In genomic region chr10:122565766-122566206, GRCh38 we compare ENCODE assay signal across 8 cellular contexts. TPM values are rescaled to one million over a fixed set of nuclear protein-coding genes. Genes with fewer than 3 reads are reported as not detected.
A peak's percentile ranks its signal among the peaks of the same experiment; 100 is the strongest.
DNase-seq lines count a peak whose midpoint lies in the region; ATAC-seq and TF ChIP-seq lines count a peak whose summit lies in the region.

No MANE protein-coding gene starts in this region.

- no peaks in the 10 kb centered on the region for H3K36me3 Mint-ChIP-seq in endothelial cell (ENCODE audit: low read depth, unreplicated experiment)

- ATAC-seq in mucosa of descending colon (peak; percentile 77), GM21723 (IDR thresholded peaks at IDR 0.05; ENCODE audit: unreplicated experiment) (no peak)

- peaks cover 6% of the 10 kb centered on the region for H3K27me3 Mint-ChIP-seq in endothelial cell (ENCODE audit: unreplicated experiment)

- H3K9me3 ChIP-seq in HAP-1 (no peaks in the 10 kb centered on the region), mucosa of descending colon (no peaks in the 10 kb centered on the region)

- no peaks in the 10 kb centered on the region for H3K36me3 ChIP-seq in HAP-1 (replicated peaks)
- no peaks in the 10 kb centered on the region for H3K36me3 ChIP-seq in mucosa of descending colon (ENCODE audit: low read depth)

- H3K27ac Mint-ChIP-seq in endothelial cell (ENCODE audit: unreplicated experiment) = no peak overlapping the region

- H3K9me3 Mint-ChIP-seq in endothelial cell (ENCODE audit: unreplicated experiment) = no peaks in the 10 kb centered on the region

- peaks cover 39% of the 10 kb centered on the region for H3K27me3 ChIP-seq in HAP-1 (ENCODE audit: low read depth)

- H3K4me3 ChIP-seq in AG10803 (ENCODE audit: low read length) = peak overlapping the region; percentile 46
- H3K4me3 ChIP-seq in HAP-1 = no peak overlapping the region
- H3K4me3 ChIP-seq in mucosa of descending colon = no peak overlapping the region

- intact Hi-C loops in mucosa of descending colon (cut with DNase I, micrococcal nuclease) = loop anchor here (5.0 to 10.0 kb wide), 3 partner anchors 38 to 268 kb away; partner anchors contain the start of gene ARMS2 (in 1 of the 2)

- peak; percentile 96 for TF ChIP-seq CTCF in AG10803 (conservative IDR thresholded peaks at IDR 0.05; ENCODE audit: low read length)
- peak; percentile 78 for TF ChIP-seq CTCF in endothelial cell (IDR thresholded peaks at IDR 0.05; ENCODE audit: unreplicated experiment)
- TF ChIP-seq CTCF in mucosa of descending colon (IDR thresholded peaks at IDR 0.05) = peak; percentile 72

- in situ Hi-C loops in HAP-1 (cut with MboI; ENCODE audit: low sequenced_read_pairs) = loop anchor here (5.0 kb wide), 2 partner anchors 128 to 268 kb away; no protein-coding TSS in a partner anchor

- H3K4me1 ChIP-seq in HAP-1 = no peaks in the 10 kb centered on the region
- H3K4me1 ChIP-seq in mucosa of descending colon (ENCODE audit: low read depth) = no peaks in the 10 kb centered on the region

- DNase-seq in AG10803 (ENCODE audit: low read depth) (peak; percentile 78), HAP-1 (ENCODE audit: low spot score in 2 of 2) (peak; percentile 58 to 82), NCI-H774 (lab: John Stamatoyannopoulos, UW) (peak; percentile 28), endothelial cell (ENCODE audit: low spot score) (peak; percentile 80), mucosa of descending colon (peak in 2 of 3 donors; percentile 85 to 92)
- peak; percentile 87 for DNase-seq in activated CD8-positive, alpha-beta memory T cell treated with anti-CD3 and anti-CD28 coated beads for 24 hours
- DNase-seq in stimulated activated CD8-positive, alpha-beta memory T cell treated with anti-CD3 and anti-CD28 coated beads, Interleukin-4, amount 100 ng/mL, for 1 hour (ENCODE audit: low read depth in 2 of 2, low spot score in 1 of 2) = peak; percentile 44 to 61

- no peaks in the 10 kb centered on the region for H3K4me1 Mint-ChIP-seq in endothelial cell (ENCODE audit: unreplicated experiment)

- H3K4me3 Mint-ChIP-seq in endothelial cell (ENCODE audit: unreplicated experiment) = no peak overlapping the region

RNA-seq across cellular contexts. Expression of gene DMBT1, which starts 5.2 kb away (rescaled TPM):
- total RNA-seq in endothelial cell (ENCODE audit: unreplicated experiment) (0.49 TPM), mucosa of descending colon (1,000 to 10,000 TPM in 1 of 3 donors, 100 to 1,000 TPM in 1, 10 to 100 TPM in 1; 37.2 to 2,543 (median 408) TPM)

Comparison
In these comparisons a context has a peak if more than half of its experiments do, and no peak if none do; other contexts are left out.
1. DNase-seq: peak in every context shown above with its lines; median percentile 88 in mucosa of descending colon; 87 in activated CD8-positive, alpha-beta memory T cell treated with anti-CD3 and anti-CD28 coated beads for 24 hours; 80 in endothelial cell; 78 in AG10803; 70 in HAP-1; 52 in stimulated activated CD8-positive, alpha-beta memory T cell treated with anti-CD3 and anti-CD28 coated beads, Interleukin-4, amount 100 ng/mL, for 1 hour; 28 in NCI-H774.
2. RNA of gene DMBT1, which starts 5.2 kb away (total RNA-seq): 37.2 to 2,543 TPM in mucosa of descending colon; 0.49 TPM in endothelial cell (single experiment); every median in the first group is over 10 times any median in the second.
3. Peak in every context shown above with its lines, with median percentiles within 50 percentile points of each other: CTCF ChIP-seq.